ENCODE assay signal across 32 cellular contexts in genomic region chr6:127976111-127976510, GRCh38.
"Had no signal": no experiment of that assay in that cellular context is flagged by ENCODE, and none has a peak within 500 bp of the region (broad histone marks: within the 10 kb centered on the region; RNA-seq: fewer than 3 reads in every experiment).

No MANE protein-coding gene starts in this region.

- H3K9me3 Mint-ChIP-seq: activated B cell treated with CpG ODN at 0.5 μM for 24 hours, brain had no signal

- H3K4me1 ChIP-seq: Peyer's patch had no signal

- H3K27me3 Mint-ChIP-seq: activated B cell treated with CpG ODN at 0.5 μM for 24 hours; activated CD4-positive, alpha-beta memory T cell treated with anti-CD3 and anti-CD28 coated beads, Interleukin-2, amount 10 ng/mL, durations not matched to agents 7 days and 5 days; activated naive CD4-positive, alpha-beta T cell treated with anti-CD3 and anti-CD28 coated beads, Interleukin-2, amount 10 ng/mL, durations not matched to agents 7 days and 5 days; activated naive CD8-positive, alpha-beta T cell treated with anti-CD3 and anti-CD28 coated beads, Interleukin-2, amount 10 ng/mL, durations not matched to agents 7 days and 5 days; brain had no signal

- H3K9me3 ChIP-seq: Peyer's patch had no signal

- H3K27me3 ChIP-seq: Peyer's patch had no signal

- H3K27ac ChIP-seq: Peyer's patch, VCaP had no signal

- ATAC-seq: Right ventricle myocardium inferior, SK-N-SH treated with all-trans-retinoic acid at 6 μM for 48 hours had no signal

- H3K4me3 Mint-ChIP-seq: activated B cell treated with CpG ODN at 0.5 μM for 24 hours; activated CD4-positive, alpha-beta memory T cell treated with anti-CD3 and anti-CD28 coated beads, Interleukin-2, amount 10 ng/mL, durations not matched to agents 7 days and 5 days; activated naive CD4-positive, alpha-beta T cell treated with anti-CD3 and anti-CD28 coated beads, Interleukin-2, amount 10 ng/mL, durations not matched to agents 7 days and 5 days; brain had no signal

- H3K27ac Mint-ChIP-seq: activated B cell treated with CpG ODN at 0.5 μM for 24 hours; activated CD4-positive, alpha-beta memory T cell treated with anti-CD3 and anti-CD28 coated beads, Interleukin-2, amount 10 ng/mL, durations not matched to agents 7 days and 5 days; activated naive CD4-positive, alpha-beta T cell treated with anti-CD3 and anti-CD28 coated beads, Interleukin-2, amount 10 ng/mL, durations not matched to agents 7 days and 5 days; brain had no signal

- DNase-seq: activated B cell treated with CpG ODN at 0.5 μM for 24 hours; activated CD4-positive, alpha-beta memory T cell treated with anti-CD3 and anti-CD28 coated beads, Interleukin-2, amount 10 ng/mL, durations not matched to agents 7 days and 5 days; activated CD4-positive, alpha-beta T cell treated with anti-CD3 and anti-CD28 coated beads for 4 hours; activated CD4-positive, CD25-positive, alpha-beta regulatory T cell treated with anti-CD3 and anti-CD28 coated beads, Interleukin-2, amount 50 U/mL, for 72 hours; activated CD8-positive, alpha-beta memory T cell treated with anti-CD3 and anti-CD28 coated beads, Interleukin-2, amount 50 U/mL, for 48 hours; activated effector memory CD4-positive, alpha-beta T cell treated with Interleukin-2 at 50 U/mL for 16 hours; activated naive CD4-positive, alpha-beta T cell treated with anti-CD3 and anti-CD28 coated beads, Interleukin-2, amount 10 ng/mL, durations not matched to agents 7 days and 5 days; activated naive CD8-positive, alpha-beta T cell treated with anti-CD3 and anti-CD28 coated beads, Interleukin-2, amount 10 ng/mL, durations not matched to agents 7 days and 5 days; activated T-cell treated with anti-CD3 and anti-CD28 coated beads, Interleukin-2, amount 50 U/mL, for 48 hours; anterior cingulate cortex; caudate nucleus; cerebellar nuclear complex; Kasumi-1; KG1; MM.1S; MV-4-11; NCI-H1092; NCI-H1436 treated with DMSO at 0.1 percent for 48 hours; NCI-H1694 treated with DMSO at 0.1 percent for 48 hours; NCI-H2029; NCI-H345; NCI-H524 treated with DMSO at 0.1 percent for 48 hours; Peyer's patch; RPMI8226; SIG-M5; T-helper 1 cell; T-helper 2 cell; T-helper 9 cell had no signal

- H3K4me1 Mint-ChIP-seq: brain had no signal

- H3K4me3 ChIP-seq: Peyer's patch had no signal
